26 cellular contexts compared by ENCODE assay signal in the genomic region with DNA sequence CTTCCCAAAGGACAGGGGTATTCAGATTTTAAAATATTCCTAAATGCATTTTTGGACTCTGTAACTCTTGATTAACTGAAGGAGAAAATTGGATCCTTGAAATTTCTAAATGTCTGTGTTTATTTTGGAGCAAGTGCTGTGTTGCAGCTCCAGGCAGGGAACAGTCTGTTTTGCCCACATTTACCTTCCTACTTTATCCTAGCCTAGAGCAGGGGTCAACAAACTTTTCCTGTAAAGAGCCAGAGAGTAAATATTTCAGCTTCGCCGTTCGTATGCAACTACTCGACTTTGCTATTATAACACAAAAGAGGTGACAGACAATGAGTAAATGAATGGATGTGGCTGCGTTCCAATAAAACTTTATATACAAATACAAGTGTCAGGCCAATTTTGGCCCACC.
"Had no signal": no experiment of that assay in that cellular context is flagged by ENCODE, and none has a peak within 500 bp of the region (broad histone marks: within the 10 kb centered on the region; RNA-seq: fewer than 3 reads in every experiment).

No MANE protein-coding gene starts in this region.

- H3K27me3 ChIP-seq: ovary, right atrium auricular region, stomach, testis, thyroid gland, transverse colon, upper lobe of left lung, vagina had no signal

- H3K36me3 Mint-ChIP-seq: immature natural killer cell; mesothelial cell of epicardium; naive B cell; natural killer cell; stimulated activated naive B cell treated with anti-CD40 and anti-IgM and Interleukin-4, amounts not matched to agents 10 μg/mL and 1 μg/mL and 100 μg/mL, for 72 hours had no signal

- H3K36me3 ChIP-seq: left ventricle myocardium inferior, ovary, right atrium auricular region, stomach, thyroid gland, transverse colon, upper lobe of left lung, vagina had no signal

- H3K27ac ChIP-seq: left ventricle myocardium inferior, ovary, right atrium auricular region, skin epidermis, stomach, testis, thyroid gland, transverse colon, upper lobe of left lung, vagina had no signal

- DNase-seq: immature natural killer cell; kidney; left colon; left ventricle myocardium inferior; naive B cell; natural killer cell; nephron progenitor cell; ovary; stimulated activated CD4-positive, alpha-beta T cell treated with anti-CD3 and anti-CD28 coated beads, Interleukin-12 subunit alpha, Interleukin-12 subunit beta, amount 100 ng/mL, for 4 hours; stimulated activated CD4-positive, alpha-beta T cell treated with anti-CD3 and anti-CD28 coated beads, Interleukin-15, amount 100 ng/mL, for 24 hours; stimulated activated CD4-positive, alpha-beta T cell treated with anti-CD3 and anti-CD28 coated beads, Interleukin-2, amount 100 ng/mL, for 24 hours; stimulated activated CD4-positive, alpha-beta T cell treated with anti-CD3 and anti-CD28 coated beads, Interleukin-4, amount 100 ng/mL, for 1 hour; stimulated activated naive B cell treated with anti-CD40 and anti-IgM and Interleukin-4, amounts not matched to agents 10 μg/mL and 1 μg/mL and 100 μg/mL, for 72 hours; stimulated activated naive CD8-positive, alpha-beta T cell treated with anti-CD3 and anti-CD28 coated beads, Interleukin-15, Interleukin-2, amounts not matched to agents 100 U/mL and 50 U/mL, for 24 hours; stomach; testis; thyroid gland; transverse colon; upper lobe of left lung had no signal

- H3K9me3 ChIP-seq: left ventricle myocardium inferior, ovary, right atrium auricular region, stomach, testis, thyroid gland, transverse colon, upper lobe of left lung, vagina had no signal

- H3K4me3 Mint-ChIP-seq: immature natural killer cell; mesothelial cell of epicardium; natural killer cell; nephron progenitor cell; stimulated activated naive B cell treated with anti-CD40 and anti-IgM and Interleukin-4, amounts not matched to agents 10 μg/mL and 1 μg/mL and 100 μg/mL, for 72 hours had no signal

- ATAC-seq: left colon; natural killer cell; sciatic nerve; stimulated activated naive B cell treated with anti-CD40 and anti-IgM and Interleukin-4, amounts not matched to agents 10 μg/mL and 1 μg/mL and 100 μg/mL, for 72 hours; stimulated activated naive CD8-positive, alpha-beta T cell treated with anti-CD3 and anti-CD28 coated beads, Interleukin-15, Interleukin-2, amounts not matched to agents 100 U/mL and 50 U/mL, for 24 hours had no signal

- H3K27me3 Mint-ChIP-seq: naive B cell; stimulated activated naive B cell treated with anti-CD40 and anti-IgM and Interleukin-4, amounts not matched to agents 10 μg/mL and 1 μg/mL and 100 μg/mL, for 72 hours had no signal

- H3K4me1 Mint-ChIP-seq: immature natural killer cell; mesothelial cell of epicardium; naive B cell; natural killer cell; nephron progenitor cell; stimulated activated naive B cell treated with anti-CD40 and anti-IgM and Interleukin-4, amounts not matched to agents 10 μg/mL and 1 μg/mL and 100 μg/mL, for 72 hours had no signal

- H3K4me3 ChIP-seq: left ventricle myocardium inferior, lung, ovary, right atrium auricular region, skin epidermis, stomach, testis, thyroid gland, transverse colon, upper lobe of left lung, vagina had no signal

- H3K9me3 Mint-ChIP-seq: mesothelial cell of epicardium; nephron progenitor cell; stimulated activated naive B cell treated with anti-CD40 and anti-IgM and Interleukin-4, amounts not matched to agents 10 μg/mL and 1 μg/mL and 100 μg/mL, for 72 hours had no signal

- H3K4me1 ChIP-seq: left ventricle myocardium inferior, right atrium auricular region, stomach, testis, thyroid gland, transverse colon, upper lobe of left lung, vagina had no signal

- H3K27ac Mint-ChIP-seq: immature natural killer cell; mesothelial cell of epicardium; naive B cell; natural killer cell; nephron progenitor cell; progenitor cell of endocrine pancreas; stimulated activated naive B cell treated with anti-CD40 and anti-IgM and Interleukin-4, amounts not matched to agents 10 μg/mL and 1 μg/mL and 100 μg/mL, for 72 hours had no signal
